Comparison of ENCODE assay signal across 10 cellular contexts in genomic region chr17:49342575-49342936, GRCh38. TPM values are rescaled to one million over a fixed set of nuclear protein-coding genes. Genes with fewer than 3 reads are reported as not detected.
DNase-seq lines count a peak whose midpoint lies in the region; ATAC-seq and TF ChIP-seq lines count a peak whose summit lies in the region.
"Had no signal": no experiment of that assay in that cellular context is flagged by ENCODE, and none has a peak within 500 bp of the region (broad histone marks: within the 10 kb centered on the region; RNA-seq: fewer than 3 reads in every experiment).

No MANE protein-coding gene starts in this region.

- POLR2A ChIA-PET in MCF 10A (lab: Yijun Ruan, JAX): interaction anchor here (1.0 to 1.7 kb wide), 3 partner anchors 10 to 27 kb away, joined by 3 to 7 read pairs (median 6); no protein-coding TSS in a partner anchor

- H3K27me3 ChIP-seq in breast epithelium (no peaks in the 10 kb centered on the region), gastroesophageal sphincter (no peaks in the 10 kb centered on the region)

- CTCF ChIA-PET in MCF 10A (lab: Yijun Ruan, JAX): interaction anchor here (0.6 to 0.8 kb wide), 4 partner anchors 215 to 749 kb away, joined by 4 to 6 read pairs (median 6); partner anchors contain the start of gene HOXB5

- no peaks in the 10 kb centered on the region for H3K9me3 ChIP-seq in breast epithelium
- H3K9me3 ChIP-seq in gastroesophageal sphincter: no peaks in the 10 kb centered on the region

- H3K36me3 ChIP-seq in breast epithelium: no peaks in the 10 kb centered on the region
- H3K36me3 ChIP-seq in gastroesophageal sphincter: no peaks in the 10 kb centered on the region

- TF ChIP-seq POLR2A in breast epithelium (IDR thresholded peaks at IDR 0.05): no peak
- TF ChIP-seq POLR2A in gastroesophageal sphincter (IDR thresholded peaks at IDR 0.05): no peak

- TF ChIP-seq EP300 in gastroesophageal sphincter (IDR thresholded peaks at IDR 0.05): no peak

- no peaks in the 10 kb centered on the region for H3K9me3 Mint-ChIP-seq in MCF 10A (ENCODE audit: unreplicated experiment)
- H3K9me3 Mint-ChIP-seq in activated naive CD8-positive, alpha-beta T cell treated with anti-CD3 and anti-CD28 coated beads, Interleukin-2, amount 50 U/mL, for 24 hours: no peaks in the 10 kb centered on the region

- intact Hi-C loops in breast epithelium (cut with DNase I; ENCODE audit: low total_unique reads) (no loop called here), MCF 10A (cut with micrococcal nuclease) (no loop called here)

- H3K27ac ChIP-seq in breast epithelium (peak overlapping the region; percentile 12 to 35), gastroesophageal sphincter (no peak overlapping the region)

- TF ChIP-seq CTCF in breast epithelium (IDR thresholded peaks at IDR 0.05): no peak
- TF ChIP-seq CTCF in MCF 10A (IDR thresholded peaks at IDR 0.05; ENCODE audit: unreplicated experiment): no peak
- TF ChIP-seq CTCF in gastroesophageal sphincter (IDR thresholded peaks at IDR 0.05): no peak

- ATAC-seq in HG03354 (IDR thresholded peaks at IDR 0.05; ENCODE audit: poor library complexity, severe bottlenecking, unreplicated experiment): peak; percentile 51
- ATAC-seq in activated naive CD8-positive, alpha-beta T cell treated with anti-CD3 and anti-CD28 coated beads, Interleukin-2, amount 50 U/mL, for 24 hours: no peak
- no peak for ATAC-seq in gastroesophageal sphincter
- no peak for ATAC-seq in GM19324 (IDR thresholded peaks at IDR 0.05; ENCODE audit: low FRiP score, unreplicated experiment)

- H3K27ac Mint-ChIP-seq in MCF 10A (ENCODE audit: low read depth, unreplicated experiment): no peak overlapping the region
- H3K27ac Mint-ChIP-seq in activated naive CD8-positive, alpha-beta T cell treated with anti-CD3 and anti-CD28 coated beads, Interleukin-2, amount 50 U/mL, for 24 hours: peak overlapping the region; percentile 89

- H3K4me3 Mint-ChIP-seq in MCF 10A (ENCODE audit: unreplicated experiment): no peak overlapping the region
- H3K4me3 Mint-ChIP-seq in activated naive CD8-positive, alpha-beta T cell treated with anti-CD3 and anti-CD28 coated beads, Interleukin-2, amount 50 U/mL, for 24 hours: peak overlapping the region; percentile 59

- H3K4me1 Mint-ChIP-seq in MCF 10A (ENCODE audit: insufficient read depth, unreplicated experiment): peaks cover 15% of the 10 kb centered on the region
- peaks cover 88% of the 10 kb centered on the region for H3K4me1 Mint-ChIP-seq in activated naive CD8-positive, alpha-beta T cell treated with anti-CD3 and anti-CD28 coated beads, Interleukin-2, amount 50 U/mL, for 24 hours

- H3K36me3 Mint-ChIP-seq in MCF 10A (ENCODE audit: insufficient read depth, unreplicated experiment): peaks cover 5% of the 10 kb centered on the region
- peaks cover 5% of the 10 kb centered on the region for H3K36me3 Mint-ChIP-seq in activated naive CD8-positive, alpha-beta T cell treated with anti-CD3 and anti-CD28 coated beads, Interleukin-2, amount 50 U/mL, for 24 hours (ENCODE audit: low read depth)

- H3K27me3 Mint-ChIP-seq in MCF 10A (ENCODE audit: insufficient read depth, unreplicated experiment): no peaks in the 10 kb centered on the region
- H3K27me3 Mint-ChIP-seq in activated naive CD8-positive, alpha-beta T cell treated with anti-CD3 and anti-CD28 coated beads, Interleukin-2, amount 50 U/mL, for 24 hours: no peaks in the 10 kb centered on the region

- no peaks in the 10 kb centered on the region for H3K4me1 ChIP-seq in breast epithelium
- peaks cover 0 to 61% (median 4%) of the 10 kb centered on the region in 3 donors for H3K4me1 ChIP-seq in gastroesophageal sphincter

- H3K4me3 ChIP-seq in breast epithelium (no peak overlapping the region), gastroesophageal sphincter (no peak overlapping the region)

- DNase-seq in breast epithelium (ENCODE audit: low spot score in 2 of 2) (no peak), MCF 10A (ENCODE audit: unreplicated experiment) (no peak), NCI-H1436 (lab: John Stamatoyannopoulos, UW) (no peak), GF-D8 (lab: John Stamatoyannopoulos, UW) (no peak)
- no peak for DNase-seq in activated naive CD8-positive, alpha-beta T cell treated with anti-CD3 and anti-CD28 coated beads, Interleukin-2, amount 50 U/mL, for 24 hours
- DNase-seq: COR-L47, NCI-H526 treated with DMSO at 0.1 percent for 48 hours had no signal

- BruUV-seq in MCF 10A (replicated peaks; lab: Mats Ljungman, UMichigan): no TSS peak

- 17 to 41% methylated on average over 1 of the region's 1 CpG for WGBS in gastroesophageal sphincter (ENCODE audit: low coverage in 1 of 2), 2 donors

RNA-seq across cellular contexts. Expression of gene ZNF652, which starts 19.5 kb away (rescaled TPM):
- total RNA-seq in breast epithelium (100 to 1,000 TPM in 1 of 3 donors, 10 to 100 TPM in 2; 34.2 to 157 (median 72.4) TPM), MCF 10A (2022) (18.8 and 19.6 TPM in 2 replicates), gastroesophageal sphincter (100 to 1,000 TPM in 2 of 4 donors, 10 to 100 TPM in 2; 56.0 to 124 (median 92.2) TPM)

Comparison
In these comparisons a context has a peak if more than half of its experiments do, and no peak if none do; other contexts are left out.
1. H3K27ac ChIP-seq: peak in breast epithelium (2 of 2); none in gastroesophageal sphincter (0 of 4).